20 cellular contexts compared by ENCODE assay signal in genomic region chr11:862704-863388, GRCh38. TPM values are rescaled to one million over a fixed set of nuclear protein-coding genes. Genes with fewer than 3 reads are reported as not detected.
DNase-seq lines count a peak whose midpoint lies in the region; ATAC-seq, FAIRE-seq and TF ChIP-seq lines count a peak whose summit lies in the region.
"Had no signal": no experiment of that assay in that cellular context is flagged by ENCODE, and none has a peak within 500 bp of the region (broad histone marks: within the 10 kb centered on the region; RNA-seq: fewer than 3 reads in every experiment).

No MANE protein-coding gene starts in this region.

- no peaks in the 10 kb centered on the region for H3K79me2 ChIP-seq in GM23338 (replicated peaks; ENCODE audit: insufficient read depth)

- ATAC-seq in GM23338, result peak; percentile 15
- no peak for ATAC-seq in GM21576 (IDR thresholded peaks at IDR 0.05; ENCODE audit: unreplicated experiment)
- ATAC-seq in GM21786 (IDR thresholded peaks at IDR 0.05; ENCODE audit: unreplicated experiment), result no peak
- ATAC-seq: activated T-cell treated with anti-CD3 and anti-CD28 coated beads, Interleukin-2, amount 50 U/mL, for 4 hours; CD8-positive, alpha-beta T cell; T-helper 17 cell had no signal

- no peak overlapping the region for H2AFZ ChIP-seq in GM23338

- peak overlapping the region; percentile 71 for H3K4me2 ChIP-seq in GM23338

- TF ChIP-seq POLR2A in GM12891 (IDR thresholded peaks at IDR 0.05; ENCODE audit: low read depth, low read length), result no peak

- no peaks in the 10 kb centered on the region for H3K27me3 ChIP-seq in GM23338 (ENCODE audit: insufficient read depth)
- peaks cover 5% of the 10 kb centered on the region for H3K27me3 ChIP-seq in iPS-18a (ENCODE audit: control insufficient read depth, insufficient read depth, low read length)
- H3K27me3 ChIP-seq: thyroid gland had no signal

- no peaks in the 10 kb centered on the region for H3K9me2 ChIP-seq in GM23338 (ENCODE audit: insufficient read depth)

- H3K27me3 Mint-ChIP-seq in GM23338 (ENCODE audit: insufficient read depth, low read depth, poor library complexity), result peaks cover 32% of the 10 kb centered on the region
- H3K27me3 Mint-ChIP-seq: activated CD4-positive, alpha-beta memory T cell treated with anti-CD3 and anti-CD28 coated beads, Interleukin-2, amount 10 ng/mL, durations not matched to agents 7 days and 5 days; T-helper 17 cell had no signal

- DNase-seq in GM23338 (ENCODE audit: low spot score) (no peak), SK-N-MC (ENCODE audit: low read depth, low spot score) (no peak), renal cortical epithelial cell (ENCODE audit: low read depth) (peak; percentile 41), HUDEP-2 (lab: John Stamatoyannopoulos, UW; ENCODE audit: unreplicated experiment in 76 of 76) (no peak), GM12891 (ENCODE audit: insufficient read length, low spot score) (no peak)
- DNase-seq: activated CD4-positive, alpha-beta memory T cell treated with anti-CD3 and anti-CD28 coated beads, Interleukin-2, amount 10 ng/mL, durations not matched to agents 7 days and 5 days; activated naive CD4-positive, alpha-beta T cell treated with anti-CD3 and anti-CD28 coated beads, Interleukin-2, amount 50 U/mL, for 16 hours; activated T-cell treated with anti-CD3 and anti-CD28 coated beads, Interleukin-2, amount 50 U/mL, for 4 hours; CD8-positive, alpha-beta T cell; DMS79 treated with DMSO at 0.1 percent for 48 hours; hypothalamus; NCI-H1417 treated with DMSO at 0.1 percent for 48 hours; OCI-M1; T-helper 17 cell; thyroid gland had no signal

- no peak for FAIRE-seq in GM12891 (lab: Jason Lieb, UNC)
- FAIRE-seq: colon had no signal

- H3K27ac Mint-ChIP-seq in GM23338, result peak overlapping the region; percentile 59; the same call in 1 of the 2 replicates
- H3K27ac Mint-ChIP-seq: activated CD4-positive, alpha-beta memory T cell treated with anti-CD3 and anti-CD28 coated beads, Interleukin-2, amount 10 ng/mL, durations not matched to agents 7 days and 5 days; CD8-positive, alpha-beta T cell; T-helper 17 cell had no signal

- peaks cover 3% of the 10 kb centered on the region; the same call in 1 of the 3 replicates for H3K36me3 Mint-ChIP-seq in GM23338 (ENCODE audit: low read depth)
- H3K36me3 Mint-ChIP-seq: CD8-positive, alpha-beta T cell had no signal

- H3K9me3 ChIP-seq in SK-N-MC (ENCODE audit: low read depth, low read length) (no peaks in the 10 kb centered on the region), iPS-18a (ENCODE audit: control insufficient read depth, low read depth, low read length) (no peaks in the 10 kb centered on the region)
- H3K9me3 ChIP-seq: thyroid gland had no signal

- peak overlapping the region; percentile 54 for H3K4me3 Mint-ChIP-seq in GM23338
- H3K4me3 Mint-ChIP-seq: activated CD4-positive, alpha-beta memory T cell treated with anti-CD3 and anti-CD28 coated beads, Interleukin-2, amount 10 ng/mL, durations not matched to agents 7 days and 5 days; activated T-cell treated with anti-CD3 and anti-CD28 coated beads, Interleukin-2, amount 50 U/mL, for 4 hours; CD8-positive, alpha-beta T cell; T-helper 17 cell had no signal

- H3K4me3 ChIP-seq in GM23338, result peak overlapping the region; percentile 34; the same call in 1 of the 2 replicates
- H3K4me3 ChIP-seq in SK-N-MC, result no peak overlapping the region
- H3K4me3 ChIP-seq in iPS-18a (ENCODE audit: low read length), result peak overlapping the region; percentile 33
- H3K4me3 ChIP-seq: thyroid gland had no signal

- TF ChIP-seq CTCF in GM23338 (conservative IDR thresholded peaks at IDR 0.05; ENCODE audit: low read depth in 2 of 2), result no peak

- H3K4me1 Mint-ChIP-seq in GM23338, result peaks cover 25% of the 10 kb centered on the region
- H3K4me1 Mint-ChIP-seq: activated CD4-positive, alpha-beta memory T cell treated with anti-CD3 and anti-CD28 coated beads, Interleukin-2, amount 10 ng/mL, durations not matched to agents 7 days and 5 days; T-helper 17 cell had no signal

- peaks cover 16% of the 10 kb centered on the region; the same call in 1 of the 2 replicates for H3K4me1 ChIP-seq in GM23338 (ENCODE audit: insufficient read depth)
- peaks cover 21% of the 10 kb centered on the region for H3K4me1 ChIP-seq in iPS-18a (ENCODE audit: control insufficient read depth, low read depth, low read length)

- H3K9me3 Mint-ChIP-seq in GM23338, result no peaks in the 10 kb centered on the region; the same call in 2 of the 3 replicates
- H3K9me3 Mint-ChIP-seq: activated CD4-positive, alpha-beta memory T cell treated with anti-CD3 and anti-CD28 coated beads, Interleukin-2, amount 10 ng/mL, durations not matched to agents 7 days and 5 days; activated T-cell treated with anti-CD3 and anti-CD28 coated beads, Interleukin-2, amount 50 U/mL, for 4 hours; CD8-positive, alpha-beta T cell had no signal

- H3K36me3 ChIP-seq in GM23338 (ENCODE audit: insufficient read depth) (no peaks in the 10 kb centered on the region), SK-N-MC (ENCODE audit: insufficient read depth, low read length) (no peaks in the 10 kb centered on the region; the same call in 1 of the 2 replicates), iPS-18a (ENCODE audit: control insufficient read depth, low read depth, low read length) (no peaks in the 10 kb centered on the region)

- H3F3A ChIP-seq in GM23338 (replicated peaks; ENCODE audit: low read depth), result peaks cover 22% of the 10 kb centered on the region

- H4K20me1 ChIP-seq in GM23338 (replicated peaks; ENCODE audit: insufficient read depth), result peaks cover 39% of the 10 kb centered on the region

- no peak overlapping the region for H3K9ac ChIP-seq in SK-N-MC (ENCODE audit: insufficient read length)
- peak overlapping the region; percentile 28 for H3K9ac ChIP-seq in iPS-18a (ENCODE audit: low read length)

- peak overlapping the region; percentile 45; the same call in 1 of the 2 replicates for H3K27ac ChIP-seq in GM23338 (ENCODE audit: low read depth)
- peak overlapping the region; percentile 57; the same call in 1 of the 2 replicates for H3K27ac ChIP-seq in SK-N-MC
- no peak overlapping the region for H3K27ac ChIP-seq in iPS-18a (ENCODE audit: low read length)
- H3K27ac ChIP-seq: thyroid gland, VCaP had no signal

TF ChIP-seq in GM23338, 12 proteins besides CTCF, POLR2A, EP300 and RAD21 (continues in another document):
- no peak for TF ChIP-seq EZH2 (IDR thresholded peaks at IDR 0.05; ENCODE audit: low read depth, unreplicated experiment)

TF ChIP-seq in GM12891, 5 proteins besides CTCF, POLR2A, EP300 and RAD21:
- TF ChIP-seq POU2F2 (IDR thresholded peaks at IDR 0.05; ENCODE audit: low read depth, low read length) (no peak), SPI1 (IDR thresholded peaks at IDR 0.05; ENCODE audit: low read depth, low read length) (no peak), POLR2AphosphoS5 (IDR thresholded peaks at IDR 0.05; ENCODE audit: low read depth, low read length) (no peak), PAX5 (IDR thresholded peaks at IDR 0.05; ENCODE audit: insufficient read depth, low read length, severe bottlenecking) (no peak), TAF1 (IDR thresholded peaks at IDR 0.05; ENCODE audit: low read depth, low read length) (no peak)

RNA-seq across cellular contexts. Expression of gene TSPAN4, which starts 20.2 kb away (rescaled TPM):
- total RNA-seq in GM23338 (2014; rRNA removed; shearing (Covaris generic)), result 145 and 150 TPM in 2 replicates
- 76.8 and 88.4 TPM in 2 replicates for polyA plus RNA-seq in GM23338 (2016; fragmentation: Nextera tagmentation; extraction: Ambion mirVana)
- 85.4 and 86.2 TPM in 2 replicates for total RNA-seq in renal cortical epithelial cell
- 5.6 TPM for polyA plus RNA-seq in GM12891 (2012; ENCODE audit: low read depth, missing spikeins)

RNA-seq across cellular contexts. Expression of gene POLR2L, which starts 20.5 kb away (rescaled TPM):
- 32.2 and 34.0 TPM in 2 replicates for total RNA-seq in GM23338 (2014; rRNA removed; shearing (Covaris generic))
- polyA plus RNA-seq in GM23338 (2016; fragmentation: Nextera tagmentation; extraction: Ambion mirVana), result 369 TPM in 2 replicates
- total RNA-seq in renal cortical epithelial cell, result 38.0 and 64.1 TPM in 2 replicates
- polyA plus RNA-seq in GM12891 (2012; ENCODE audit: low read depth, missing spikeins), result 195 TPM

RNA-seq across cellular contexts. Expression of gene CD151, which starts 30.1 kb away (rescaled TPM):
- total RNA-seq in GM23338 (2014; rRNA removed; shearing (Covaris generic)), result 109 and 119 TPM in 2 replicates
- polyA plus RNA-seq in GM23338 (2016; fragmentation: Nextera tagmentation; extraction: Ambion mirVana), result 62.9 and 64.4 TPM in 2 replicates
- total RNA-seq in renal cortical epithelial cell, result 831 and 921 TPM in 2 replicates
- 11.5 TPM for polyA plus RNA-seq in GM12891 (2012; ENCODE audit: low read depth, missing spikeins)

RNA-seq across cellular contexts. Expression of gene CRACR2B, which starts 35.1 kb away (rescaled TPM):
- 58.0 and 64.1 TPM in 2 replicates for total RNA-seq in GM23338 (2014; rRNA removed; shearing (Covaris generic))
- polyA plus RNA-seq in GM23338 (2016; fragmentation: Nextera tagmentation; extraction: Ambion mirVana), result 55.9 and 59.4 TPM in 2 replicates
- 3.7 and 6.4 TPM in 2 replicates for total RNA-seq in renal cortical epithelial cell
- polyA plus RNA-seq in GM12891 (2012; ENCODE audit: low read depth, missing spikeins), result 3.6 TPM

RNA-seq across cellular contexts. Expression of gene PNPLA2, which starts 44.1 kb away (rescaled TPM):
- 33.4 and 45.6 TPM in 2 replicates for total RNA-seq in GM23338 (2014; rRNA removed; shearing (Covaris generic))
- polyA plus RNA-seq in GM23338 (2016; fragmentation: Nextera tagmentation; extraction: Ambion mirVana), result 31.1 and 32.3 TPM in 2 replicates
- 19.3 and 60.1 TPM in 2 replicates for total RNA-seq in renal cortical epithelial cell
- 14.8 TPM for polyA plus RNA-seq in GM12891 (2012; ENCODE audit: low read depth, missing spikeins)
